ENCODE assay signal across 5 cellular contexts in genomic region chrY:17881697-17882096, GRCh38. TPM values are rescaled to one million over a fixed set of nuclear protein-coding genes. Genes with fewer than 3 reads are reported as not detected.
"Had no signal": no experiment of that assay in that cellular context is flagged by ENCODE, and none has a peak within 500 bp of the region (broad histone marks: within the 10 kb centered on the region; RNA-seq: fewer than 3 reads in every experiment).

No MANE protein-coding gene starts in this region.

RNA-seq across cellular contexts. Expression of gene CDY2B, which starts 1.7 kb away (rescaled TPM):
- total RNA-seq: HepG2, HT-29, HT1080, IMR-90, K562 had no signal
